ENCODE assay signal across 3 cellular contexts in the genomic region with DNA sequence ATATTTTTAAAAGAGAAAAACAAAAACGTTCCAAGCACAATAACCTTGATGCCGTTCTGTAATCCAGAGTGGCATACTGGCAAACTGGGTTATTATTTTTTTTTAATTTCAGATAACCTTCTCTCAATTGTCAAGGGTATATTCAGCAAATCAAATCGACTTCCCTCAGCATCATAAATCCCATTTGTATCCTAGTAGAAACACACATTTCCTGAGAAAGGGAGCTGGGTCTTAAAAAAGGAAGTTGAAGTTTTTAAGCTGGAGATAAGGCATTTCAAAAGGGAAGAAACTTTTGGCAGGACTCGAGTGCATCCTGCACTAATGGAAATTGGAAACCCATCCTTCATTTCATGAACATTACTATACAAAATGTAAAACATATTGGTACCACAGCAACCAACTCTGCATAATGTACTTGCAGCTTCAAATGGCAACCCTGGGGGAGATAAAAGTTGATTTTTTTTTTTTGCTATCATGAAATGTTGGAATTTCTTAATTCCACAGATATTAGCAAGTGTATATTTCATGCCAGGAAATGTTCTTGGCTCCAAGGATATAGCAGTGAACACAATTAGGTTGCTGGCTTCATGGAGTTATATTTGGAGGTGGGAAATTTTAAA.
TF ChIP-seq lines count a peak whose summit lies in the region.

No MANE protein-coding gene starts in this region.

TF ChIP-seq in liver, 16 proteins besides CTCF, POLR2A, EP300 and RAD21:
- TF ChIP-seq HNF4G (IDR thresholded peaks at IDR 0.05): no peak
- TF ChIP-seq TAF1 (conservative IDR thresholded peaks at IDR 0.05): no peak
- no peak for TF ChIP-seq SP1 (IDR thresholded peaks at IDR 0.05)
- TF ChIP-seq RXRA (IDR thresholded peaks at IDR 0.05): no peak
- TF ChIP-seq, protein P1, sequence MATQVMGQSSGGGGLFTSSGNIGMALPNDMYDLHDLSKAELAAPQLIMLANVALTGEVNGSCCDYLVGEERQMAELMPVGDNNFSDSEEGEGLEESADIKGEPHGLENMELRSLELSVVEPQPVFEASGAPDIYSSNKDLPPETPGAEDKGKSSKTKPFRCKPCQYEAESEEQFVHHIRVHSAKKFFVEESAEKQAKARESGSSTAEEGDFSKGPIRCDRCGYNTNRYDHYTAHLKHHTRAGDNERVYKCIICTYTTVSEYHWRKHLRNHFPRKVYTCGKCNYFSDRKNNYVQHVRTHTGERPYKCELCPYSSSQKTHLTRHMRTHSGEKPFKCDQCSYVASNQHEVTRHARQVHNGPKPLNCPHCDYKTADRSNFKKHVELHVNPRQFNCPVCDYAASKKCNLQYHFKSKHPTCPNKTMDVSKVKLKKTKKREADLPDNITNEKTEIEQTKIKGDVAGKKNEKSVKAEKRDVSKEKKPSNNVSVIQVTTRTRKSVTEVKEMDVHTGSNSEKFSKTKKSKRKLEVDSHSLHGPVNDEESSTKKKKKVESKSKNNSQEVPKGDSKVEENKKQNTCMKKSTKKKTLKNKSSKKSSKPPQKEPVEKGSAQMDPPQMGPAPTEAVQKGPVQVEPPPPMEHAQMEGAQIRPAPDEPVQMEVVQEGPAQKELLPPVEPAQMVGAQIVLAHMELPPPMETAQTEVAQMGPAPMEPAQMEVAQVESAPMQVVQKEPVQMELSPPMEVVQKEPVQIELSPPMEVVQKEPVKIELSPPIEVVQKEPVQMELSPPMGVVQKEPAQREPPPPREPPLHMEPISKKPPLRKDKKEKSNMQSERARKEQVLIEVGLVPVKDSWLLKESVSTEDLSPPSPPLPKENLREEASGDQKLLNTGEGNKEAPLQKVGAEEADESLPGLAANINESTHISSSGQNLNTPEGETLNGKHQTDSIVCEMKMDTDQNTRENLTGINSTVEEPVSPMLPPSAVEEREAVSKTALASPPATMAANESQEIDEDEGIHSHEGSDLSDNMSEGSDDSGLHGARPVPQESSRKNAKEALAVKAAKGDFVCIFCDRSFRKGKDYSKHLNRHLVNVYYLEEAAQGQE (IDR thresholded peaks at IDR 0.05): no peak
- peak; percentile 54 for TF ChIP-seq NR2F2 (IDR thresholded peaks at IDR 0.05)
- TF ChIP-seq JUND (IDR thresholded peaks at IDR 0.05): no peak

TF ChIP-seq in HepG2, 621 proteins besides CTCF, POLR2A, EP300 and RAD21:
- TF ChIP-seq MATR3 (CRISPR knock-in tag; IDR thresholded peaks at IDR 0.05) (no peak), NR2F6 (IDR thresholded peaks at IDR 0.05) (no peak), NR2F6 (CRISPR knock-in tag; IDR thresholded peaks at IDR 0.05) (no peak), NRL (CRISPR knock-in tag; IDR thresholded peaks at IDR 0.05; ENCODE audit: borderline replicate concordance) (no peak), HNRNPH1 (optimal IDR thresholded peaks at IDR 0.05; ENCODE audit: low read depth, low read length) (no peak), BRD4 (CRISPR knock-in tag; IDR thresholded peaks at IDR 0.05) (no peak), ZFAT (CRISPR knock-in tag; conservative IDR thresholded peaks at IDR 0.05) (no peak), ZMYM4 (CRISPR knock-in tag; IDR thresholded peaks at IDR 0.05) (no peak), HOXA5 (CRISPR knock-in tag; IDR thresholded peaks at IDR 0.05) (no peak), EZH2 (conservative IDR thresholded peaks at IDR 0.05; ENCODE audit: low read depth, low read length) (no peak), KAT8 (CRISPR knock-in tag; IDR thresholded peaks at IDR 0.05) (no peak), ZBTB7A (CRISPR knock-in tag; IDR thresholded peaks at IDR 0.05) (no peak), ZMYM2 (CRISPR knock-in tag; IDR thresholded peaks at IDR 0.05) (no peak), RAD51 (IDR thresholded peaks at IDR 0.05; ENCODE audit: borderline replicate concordance) (no peak)

TF ChIP-seq in GM12891, 5 proteins besides CTCF, POLR2A, EP300 and RAD21:
- TF ChIP-seq POLR2AphosphoS5 (IDR thresholded peaks at IDR 0.05; ENCODE audit: low read depth, low read length): no peak
- no peak for TF ChIP-seq TAF1 (IDR thresholded peaks at IDR 0.05; ENCODE audit: low read depth, low read length)
- no peak for TF ChIP-seq PAX5 (IDR thresholded peaks at IDR 0.05; ENCODE audit: insufficient read depth, low read length, severe bottlenecking)
- TF ChIP-seq SPI1 (IDR thresholded peaks at IDR 0.05; ENCODE audit: low read depth, low read length): no peak
- no peak for TF ChIP-seq POU2F2 (IDR thresholded peaks at IDR 0.05; ENCODE audit: low read depth, low read length)
